In genomic region chr17:4789701-4789950, GRCh38 we compare ENCODE assay signal across 8 cellular contexts. TPM values are rescaled to one million over a fixed set of nuclear protein-coding genes. Genes with fewer than 3 reads are reported as not detected.
DNase-seq lines count a peak whose midpoint lies in the region; ATAC-seq and TF ChIP-seq lines count a peak whose summit lies in the region.

No MANE protein-coding gene starts in this region.

- TF ChIP-seq POLR2A in adrenal gland (IDR thresholded peaks at IDR 0.05) (no peak), right lobe of liver (IDR thresholded peaks at IDR 0.05) (no peak)

- TF ChIP-seq CTCF in heart right ventricle (IDR thresholded peaks at IDR 0.05), result no peak
- TF ChIP-seq CTCF in adrenal gland (IDR thresholded peaks at IDR 0.05), result no peak
- no peak for TF ChIP-seq CTCF in right lobe of liver (IDR thresholded peaks at IDR 0.05)

- H3K27ac ChIP-seq in heart right ventricle (peak overlapping the region; percentile 92 to 99 (median 97)), adrenal gland (peak overlapping the region; percentile 78 to 98 (median 96)), right lobe of liver (peak overlapping the region; percentile 84 to 96 (median 92)), urinary bladder (ENCODE audit: low read depth) (peak overlapping the region; percentile 94)

- H3K4me3 ChIP-seq in heart right ventricle, result peak overlapping the region; percentile 19 to 91 (median 74)
- H3K4me3 ChIP-seq in adrenal gland, result peak overlapping the region in 3 of 4 donors; percentile 15 to 57 (median 44)
- peak overlapping the region; percentile 68 to 84 (median 83) for H3K4me3 ChIP-seq in right lobe of liver
- H3K4me3 ChIP-seq in urinary bladder (ENCODE audit: low read depth, low read length), result peak overlapping the region; percentile 57

- intact Hi-C loops in heart right ventricle (cut with DNase I), result loop anchor here (2.0 to 10.0 kb wide), 8 partner anchors 47 to 113 kb away; partner anchors contain the start of genes MED11 (in 6 of the 10), ARRB2 (in 2 of the 10), CXCL16 (in 2 of the 10) and ZMYND15 (in 2 of the 10)
- intact Hi-C loops in left ventricle myocardium superior (cut with micrococcal nuclease), result no loop called here
- intact Hi-C loops in adrenal gland (cut with DNase I), result loop anchor here (2.0 to 10.0 kb wide), 3 partner anchors 55 to 101 kb away; partner anchors contain the start of genes CXCL16 (in 1 of the 2), MED11 (in 1 of the 2) and ZMYND15 (in 1 of the 2)
- intact Hi-C loops in right lobe of liver (cut with DNase I), result loop anchor here (5.0 to 10.0 kb wide), 2 partner anchors 55 to 98 kb away; partner anchors contain the start of genes CXCL16 (in 2 of the 2), MED11 (in 2 of the 2) and ZMYND15 (in 2 of the 2)

- DNase-seq in heart right ventricle (no peak), left ventricle myocardium superior (no peak), adrenal gland (no peak), right lobe of liver (no peak), NCI-H1417 (lab: John Stamatoyannopoulos, UW) (no peak)
- DNase-seq in activated CD4-positive, CD25-positive, alpha-beta regulatory T cell (lab: John Stamatoyannopoulos, UW), result no peak

- peaks cover 16 to 50% (median 44%) of the 10 kb centered on the region in 9 donors for H3K4me1 ChIP-seq in heart right ventricle
- peaks cover 4 to 44% of the 10 kb centered on the region in 2 donors for H3K4me1 ChIP-seq in adrenal gland (replicated peaks in 1 of 2)
- peaks cover 0 to 25% (median 5%) of the 10 kb centered on the region in 4 donors for H3K4me1 ChIP-seq in right lobe of liver
- no peaks in the 10 kb centered on the region for H3K4me1 ChIP-seq in urinary bladder (ENCODE audit: insufficient read depth)

- no peak for ATAC-seq in heart right ventricle
- ATAC-seq in left ventricle myocardium superior, result no peak
- no peak for ATAC-seq in right lobe of liver
- ATAC-seq in GM21381 (IDR thresholded peaks at IDR 0.05; ENCODE audit: unreplicated experiment), result no peak

- WGBS in heart right ventricle, 2 donors, result 1 to 2% methylated on average over 12 to 25 of the region's 25 CpGs
- 0% methylated on average over 25 of the region's 25 CpGs; no CpG with 5 or more reads in 2 of the 4 donors for WGBS in adrenal gland, 4 donors
- 0% methylated on average over 1 of the region's 25 CpGs for WGBS in right lobe of liver (ENCODE audit: insufficient coverage, low coverage, low lambda C conversion rate, missing lambda C conversion rate)
- WGBS in urinary bladder, result under 1% methylated on average over 25 of the region's 25 CpGs

- H3K27me3 ChIP-seq in heart right ventricle (peaks cover 0 to 44% (median 13%) of the 10 kb centered on the region in 7 donors), adrenal gland (peaks cover 6% of the 10 kb centered on the region), right lobe of liver (no peaks in the 10 kb centered on the region)

- H3K9me3 ChIP-seq in heart right ventricle (no peaks in the 10 kb centered on the region), adrenal gland (replicated peaks in 1 of 3) (no peaks in the 10 kb centered on the region), right lobe of liver (no peaks in the 10 kb centered on the region)

- H3K36me3 ChIP-seq in heart right ventricle (no peaks in the 10 kb centered on the region), adrenal gland (replicated peaks in 1 of 2) (no peaks in the 10 kb centered on the region), right lobe of liver (no peaks in the 10 kb centered on the region), urinary bladder (ENCODE audit: insufficient read depth) (no peaks in the 10 kb centered on the region)

RNA-seq across cellular contexts. Expression of gene GLTPD2, which starts 0.9 kb away (rescaled TPM):
- total RNA-seq in heart right ventricle (under 1 TPM in 1 of 10 donors, not detected in 9; 0.25 TPM), left ventricle myocardium superior (not detected), adrenal gland (not detected), right lobe of liver (10 to 100 TPM; 20.6 to 97.4 (median 60.9) TPM), urinary bladder (not detected)
- polyA plus RNA-seq in heart right ventricle (not detected), adrenal gland (not detected), urinary bladder (0.10 TPM)

RNA-seq across cellular contexts. Expression of gene VMO1, which starts 3.5 kb away (rescaled TPM):
- total RNA-seq in heart right ventricle (1 to 10 TPM in 1 of 10 donors, under 1 TPM in 7, not detected in 2; 0.38 to 2.1 (median 0.59) TPM), left ventricle myocardium superior (0.69 TPM), adrenal gland (1 to 10 TPM; 3.1 to 6.9 (median 4.3) TPM), right lobe of liver (10 to 100 TPM in 1 of 6 experiments, 1 to 10 TPM in 5; 3.5 to 12.3 (median 5.2) TPM), urinary bladder (0.95 TPM)
- polyA plus RNA-seq in heart right ventricle (1 to 10 TPM; 1.2 to 1.8 TPM), adrenal gland (1 to 10 TPM in 2 of 3 donors, not detected in 1; 5.1 to 9.6 TPM), urinary bladder (2.4 TPM)

RNA-seq across cellular contexts. Expression of gene PSMB6, which starts 6.3 kb away (rescaled TPM):
- total RNA-seq in heart right ventricle (100 to 1,000 TPM; 160 to 221 (median 176) TPM), left ventricle myocardium superior (199 TPM), adrenal gland (100 to 1,000 TPM; 112 to 260 (median 150) TPM), right lobe of liver (100 to 1,000 TPM in 2 of 6 experiments, 10 to 100 TPM in 4; 68.8 to 136 (median 75.7) TPM), urinary bladder (60.5 TPM)
- polyA plus RNA-seq in heart right ventricle (100 to 1,000 TPM; 151 to 386 TPM), adrenal gland (100 to 1,000 TPM in 2 of 3 donors, 10 to 100 TPM in 1; 70.5 to 227 (median 138) TPM), urinary bladder (214 TPM)

RNA-seq across cellular contexts. Expression of gene PLD2, which starts 17.3 kb away (rescaled TPM):
- total RNA-seq in heart right ventricle (10 to 100 TPM in 6 of 10 donors, 1 to 10 TPM in 4; 6.4 to 18.6 (median 10.4) TPM), left ventricle myocardium superior (13.3 TPM), adrenal gland (10 to 100 TPM in 7 of 8 donors, 1 to 10 TPM in 1; 5.9 to 27.1 (median 19.1) TPM), right lobe of liver (10 to 100 TPM in 3 of 6 experiments, 1 to 10 TPM in 3; 8.2 to 27.3 (median 10.8) TPM), urinary bladder (23.6 TPM)
- polyA plus RNA-seq in heart right ventricle (10 to 100 TPM in 1 of 2 donors, 1 to 10 TPM in 1; 5.6 to 20.7 TPM), adrenal gland (10 to 100 TPM in 2 of 3 donors, 1 to 10 TPM in 1; 4.1 to 34.8 (median 19.5) TPM), urinary bladder (21.7 TPM)

Comparison
In these comparisons a context has a peak if more than half of its experiments do, and no peak if none do; other contexts are left out.
1. RNA of gene GLTPD2, which starts 0.9 kb away (total RNA-seq): 20.6 to 97.4 TPM in right lobe of liver; 0.25 TPM in heart right ventricle, not detected in left ventricle myocardium superior (single experiment), not detected in adrenal gland and not detected in urinary bladder (single experiment); every median in the first group is over 10 times any median in the second.
2. Peak in every context shown above with its lines, with median percentiles within 50 percentile points of each other: H3K27ac ChIP-seq and H3K4me3 ChIP-seq.